ENCODE assay signal across 16 cellular contexts in the genomic region with DNA sequence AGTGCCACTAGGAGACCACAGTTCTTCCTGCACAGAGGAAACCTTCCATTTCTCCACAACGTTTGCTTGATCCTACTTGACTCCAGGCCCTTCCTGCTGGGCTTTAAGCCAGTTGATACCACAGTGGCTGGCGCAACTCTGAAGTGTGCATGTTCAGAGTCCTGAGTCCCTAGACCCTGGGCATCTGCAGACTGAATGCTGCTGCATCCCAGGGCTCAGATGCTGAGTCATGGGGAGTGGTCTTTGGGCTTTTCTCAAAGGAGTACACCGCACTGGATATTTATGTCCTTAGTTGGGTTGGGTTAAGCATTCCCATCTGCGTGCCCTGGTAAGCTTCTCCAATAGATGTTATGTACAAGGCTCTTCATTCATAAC.
"Had no signal": no experiment of that assay in that cellular context is flagged by ENCODE, and none has a peak within 500 bp of the region (broad histone marks: within the 10 kb centered on the region; RNA-seq: fewer than 3 reads in every experiment).

No MANE protein-coding gene starts in this region.

- H3K27me3 ChIP-seq: breast epithelium, foreskin keratinocyte, heart left ventricle, ovary, stomach had no signal

- H3K27me3 Mint-ChIP-seq: activated CD4-positive, alpha-beta memory T cell treated with anti-CD3 and anti-CD28 coated beads, Interleukin-2, amount 10 ng/mL, durations not matched to agents 7 days and 5 days; activated CD4-positive, alpha-beta T cell treated with anti-CD3 and anti-CD28 coated beads for 36 hours had no signal

- DNase-seq: activated CD4-positive, alpha-beta memory T cell treated with anti-CD3 and anti-CD28 coated beads, Interleukin-2, amount 10 ng/mL, durations not matched to agents 7 days and 5 days; activated CD4-positive, alpha-beta T cell treated with anti-CD3 and anti-CD28 coated beads for 36 hours; activated gamma-delta T cell treated with Interleukin-2 at 50 U/mL for 16 hours; activated naive CD8-positive, alpha-beta T cell treated with anti-CD3 and anti-CD28 coated beads for 36 hours; activated T-cell treated with anti-CD3 and anti-CD28 coated beads, Interleukin-2, amount 50 U/mL, for 48 hours; foreskin keratinocyte; heart left ventricle; ovary; stimulated activated CD4-positive, alpha-beta T cell treated with anti-CD3 and anti-CD28 coated beads, Interleukin-15, amount 100 ng/mL, for 24 hours; stimulated activated CD4-positive, alpha-beta T cell treated with anti-CD3 and anti-CD28 coated beads, Interleukin-4, amount 100 ng/mL, for 24 hours; stomach; T-helper 9 cell; WERI-Rb-1 had no signal

- H3K4me1 Mint-ChIP-seq: activated CD4-positive, alpha-beta memory T cell treated with anti-CD3 and anti-CD28 coated beads, Interleukin-2, amount 10 ng/mL, durations not matched to agents 7 days and 5 days; activated CD4-positive, alpha-beta T cell treated with anti-CD3 and anti-CD28 coated beads for 36 hours; activated naive CD8-positive, alpha-beta T cell treated with anti-CD3 and anti-CD28 coated beads for 36 hours had no signal

- H3K36me3 Mint-ChIP-seq: activated naive CD8-positive, alpha-beta T cell treated with anti-CD3 and anti-CD28 coated beads for 36 hours had no signal

- H3K27ac ChIP-seq: breast epithelium, foreskin keratinocyte, heart left ventricle, ovary, stomach, thoracic aorta, WERI-Rb-1 had no signal

- H3K9me3 ChIP-seq: ovary, thoracic aorta had no signal

- ATAC-seq: activated CD4-positive, alpha-beta T cell treated with anti-CD3 and anti-CD28 coated beads for 36 hours; foreskin keratinocyte; heart left ventricle had no signal

- H3K9me3 Mint-ChIP-seq: activated CD4-positive, alpha-beta memory T cell treated with anti-CD3 and anti-CD28 coated beads, Interleukin-2, amount 10 ng/mL, durations not matched to agents 7 days and 5 days had no signal

- H3K4me3 Mint-ChIP-seq: activated CD4-positive, alpha-beta memory T cell treated with anti-CD3 and anti-CD28 coated beads, Interleukin-2, amount 10 ng/mL, durations not matched to agents 7 days and 5 days; activated CD4-positive, alpha-beta T cell treated with anti-CD3 and anti-CD28 coated beads for 36 hours; activated naive CD8-positive, alpha-beta T cell treated with anti-CD3 and anti-CD28 coated beads for 36 hours; nephron had no signal

- H3K27ac Mint-ChIP-seq: activated CD4-positive, alpha-beta memory T cell treated with anti-CD3 and anti-CD28 coated beads, Interleukin-2, amount 10 ng/mL, durations not matched to agents 7 days and 5 days; activated CD4-positive, alpha-beta T cell treated with anti-CD3 and anti-CD28 coated beads for 36 hours; activated naive CD8-positive, alpha-beta T cell treated with anti-CD3 and anti-CD28 coated beads for 36 hours had no signal

- H3K4me1 ChIP-seq: breast epithelium, foreskin keratinocyte had no signal

- H3K36me3 ChIP-seq: breast epithelium, heart left ventricle, ovary, stomach, thoracic aorta, WERI-Rb-1 had no signal

- H3K4me3 ChIP-seq: breast epithelium, heart left ventricle, ovary, stomach, thoracic aorta had no signal
